ENCODE assay signal across 37 cellular contexts in the genomic region with DNA sequence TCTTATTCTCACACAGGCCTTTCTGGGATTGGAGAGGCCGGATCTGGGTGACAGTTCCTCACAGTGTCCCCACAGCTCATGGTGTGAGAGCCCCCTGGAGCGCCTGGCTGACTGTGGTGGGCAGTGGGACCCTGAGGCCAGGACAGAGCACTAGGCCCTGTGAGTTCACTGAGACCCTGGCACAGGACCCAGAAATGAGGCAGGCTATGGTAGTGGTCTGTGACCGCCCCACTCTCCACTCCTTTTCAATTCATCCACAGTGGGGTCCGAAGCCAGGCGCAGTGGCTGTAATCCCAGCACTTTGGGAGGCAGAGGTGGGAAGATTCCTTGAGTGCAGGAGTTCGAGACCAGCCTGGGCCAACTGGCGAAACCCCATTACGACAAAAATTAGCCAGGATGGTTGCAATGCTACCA. TPM values are rescaled to one million over a fixed set of nuclear protein-coding genes. Genes with fewer than 3 reads are reported as not detected.
A peak's percentile ranks its signal among the peaks of the same experiment; 100 is the strongest.
DNase-seq lines count a peak whose midpoint lies in the region; ATAC-seq and TF ChIP-seq lines count a peak whose summit lies in the region.
"Had no signal": no experiment of that assay in that cellular context is flagged by ENCODE, and none has a peak within 500 bp of the region (broad histone marks: within the 10 kb centered on the region; RNA-seq: fewer than 3 reads in every experiment).

No MANE protein-coding gene starts in this region.

- H3K27ac ChIP-seq in RWPE2 (ENCODE audit: poor library complexity, severe bottlenecking) (no peak overlapping the region), neural cell (ENCODE audit: low read length) (no peak overlapping the region)
- H3K27ac ChIP-seq: breast epithelium, gastrocnemius medialis, hepatocyte, lower lobe of right lung, parathyroid adenoma, SJCRH30, thoracic aorta, uterus had no signal

- H3K4me2 ChIP-seq in neural cell (ENCODE audit: low read length), result no peak overlapping the region
- H3K4me2 ChIP-seq: hepatocyte had no signal

- intact Hi-C loops in activated CD4-positive, alpha-beta T cell treated with anti-CD3 and anti-CD28 coated beads, Interleukin-2, amount 10 ng/mL, durations not matched to agents 24 days and 14 days (cut with micrococcal nuclease), result no loop called here

- H3K36me3 Mint-ChIP-seq in activated CD4-positive, alpha-beta T cell treated with anti-CD3 and anti-CD28 coated beads, Interleukin-2, amount 10 ng/mL, durations not matched to agents 24 days and 14 days (ENCODE audit: low read depth), result peaks cover 10% of the 10 kb centered on the region
- H3K36me3 Mint-ChIP-seq in glutamatergic neuron (ENCODE audit: unreplicated experiment), result peaks cover 5% of the 10 kb centered on the region
- H3K36me3 Mint-ChIP-seq: activated naive CD4-positive, alpha-beta T cell treated with anti-CD3 and anti-CD28 coated beads, Interleukin-2, amount 50 U/mL, for 72 hours; CD4-positive, CD25-positive, alpha-beta regulatory T cell; IgD-negative memory B cell; natural killer cell treated with Interleukin-12 subunit alpha and Interleukin-12 subunit beta and Interleukin-15 and Interleukin-18, amount 100 ng/mL, for 72 hours; T-cell had no signal

- H3K4me3 Mint-ChIP-seq in activated CD4-positive, alpha-beta T cell treated with anti-CD3 and anti-CD28 coated beads, Interleukin-2, amount 10 ng/mL, durations not matched to agents 24 days and 14 days, result no peak overlapping the region
- no peak overlapping the region for H3K4me3 Mint-ChIP-seq in glutamatergic neuron (ENCODE audit: unreplicated experiment)
- H3K4me3 Mint-ChIP-seq: activated B cell treated with CpG ODN at 0.5 μM for 24 hours; natural killer cell treated with Interleukin-12 subunit alpha and Interleukin-12 subunit beta and Interleukin-15 and Interleukin-18, amount 100 ng/mL, for 72 hours; stimulated activated naive CD8-positive, alpha-beta T cell treated with anti-CD3 and anti-CD28 coated beads, Interleukin-15, Interleukin-2, amounts not matched to agents 100 ng/mL and 50 ng/mL, for 24 hours; T-cell had no signal

- peaks cover 2% of the 10 kb centered on the region for H3K27me3 Mint-ChIP-seq in activated CD4-positive, alpha-beta T cell treated with anti-CD3 and anti-CD28 coated beads, Interleukin-2, amount 10 ng/mL, durations not matched to agents 24 days and 14 days
- H3K27me3 Mint-ChIP-seq in glutamatergic neuron (ENCODE audit: unreplicated experiment), result peaks cover 10% of the 10 kb centered on the region
- H3K27me3 Mint-ChIP-seq: activated B cell treated with CpG ODN at 0.5 μM for 24 hours; IgD-negative memory B cell; natural killer cell treated with Interleukin-12 subunit alpha and Interleukin-12 subunit beta and Interleukin-15 and Interleukin-18, amount 100 ng/mL, for 72 hours; stimulated activated naive CD8-positive, alpha-beta T cell treated with anti-CD3 and anti-CD28 coated beads, Interleukin-15, Interleukin-2, amounts not matched to agents 100 ng/mL and 50 ng/mL, for 24 hours; T-cell had no signal

- H3K4me3 ChIP-seq in RWPE2 (ENCODE audit: severe bottlenecking) (no peak overlapping the region), neural cell (ENCODE audit: low read length) (no peak overlapping the region)
- H3K4me3 ChIP-seq: breast epithelium, gastrocnemius medialis, hepatocyte, lower lobe of right lung, mucosa of descending colon, SJCRH30, thoracic aorta, uterus had no signal

- peaks cover 15% of the 10 kb centered on the region for H3K79me2 ChIP-seq in neural cell (replicated peaks; ENCODE audit: insufficient read depth, low read length)
- H3K79me2 ChIP-seq: hepatocyte, parathyroid adenoma had no signal

- no peak overlapping the region for H3K27ac Mint-ChIP-seq in activated CD4-positive, alpha-beta T cell treated with anti-CD3 and anti-CD28 coated beads, Interleukin-2, amount 10 ng/mL, durations not matched to agents 24 days and 14 days
- H3K27ac Mint-ChIP-seq in glutamatergic neuron (ENCODE audit: unreplicated experiment), result no peak overlapping the region
- H3K27ac Mint-ChIP-seq: activated B cell treated with CpG ODN at 0.5 μM for 24 hours; activated T-helper 2 cell treated with anti-CD3 and anti-CD28 coated beads, Interferon-gamma antibody, Interleukin-2, Interleukin-4, amounts not matched to agents 10 μg/mL and 5 μg/mL and 100 μg/mL, durations not matched to agents 14 hours and 24 hours and 36 hours; stimulated activated naive CD8-positive, alpha-beta T cell treated with anti-CD3 and anti-CD28 coated beads, Interleukin-15, Interleukin-2, amounts not matched to agents 100 ng/mL and 50 ng/mL, for 24 hours; T-cell had no signal

- no peaks in the 10 kb centered on the region for H3K27me3 ChIP-seq in RWPE2 (ENCODE audit: insufficient read depth, poor library complexity, severe bottlenecking)
- no peaks in the 10 kb centered on the region for H3K27me3 ChIP-seq in neural cell (ENCODE audit: insufficient read depth, low read depth, low read length)
- H3K27me3 ChIP-seq: breast epithelium, gastrocnemius medialis, hepatocyte, SJCRH30, uterus had no signal

- H3K36me3 ChIP-seq in RWPE2 (ENCODE audit: low read depth), result no peaks in the 10 kb centered on the region
- H3K36me3 ChIP-seq in neural cell (ENCODE audit: insufficient read depth, low read length), result no peaks in the 10 kb centered on the region
- H3K36me3 ChIP-seq: breast epithelium, gastrocnemius medialis, lower lobe of right lung, thoracic aorta, uterus had no signal

- H3K9me3 ChIP-seq in RWPE2 (ENCODE audit: severe bottlenecking) (no peaks in the 10 kb centered on the region), neural cell (ENCODE audit: low read length) (no peaks in the 10 kb centered on the region)
- H3K9me3 ChIP-seq: breast epithelium, gastrocnemius medialis, lower lobe of right lung, mucosa of descending colon, SJCRH30, thoracic aorta, uterus had no signal

- peaks cover 5% of the 10 kb centered on the region for H3K4me1 ChIP-seq in RWPE2 (ENCODE audit: insufficient read depth, poor library complexity, severe bottlenecking)
- H3K4me1 ChIP-seq: breast epithelium, gastrocnemius medialis, SJCRH30 had no signal

- TF ChIP-seq RAD21 in neural cell (conservative IDR thresholded peaks at IDR 0.05), result no peak

- no peaks in the 10 kb centered on the region for H3K9me3 Mint-ChIP-seq in activated CD4-positive, alpha-beta T cell treated with anti-CD3 and anti-CD28 coated beads, Interleukin-2, amount 10 ng/mL, durations not matched to agents 24 days and 14 days
- H3K9me3 Mint-ChIP-seq in glutamatergic neuron (ENCODE audit: unreplicated experiment), result peaks cover 17% of the 10 kb centered on the region
- H3K9me3 Mint-ChIP-seq: activated B cell treated with CpG ODN at 0.5 μM for 24 hours; activated naive CD4-positive, alpha-beta T cell treated with anti-CD3 and anti-CD28 coated beads, Interleukin-2, amount 50 U/mL, for 72 hours; activated T-helper 2 cell treated with anti-CD3 and anti-CD28 coated beads, Interferon-gamma antibody, Interleukin-2, Interleukin-4, amounts not matched to agents 10 μg/mL and 5 μg/mL and 100 μg/mL, durations not matched to agents 14 hours and 24 hours and 36 hours; IgD-negative memory B cell; natural killer cell treated with Interleukin-12 subunit alpha and Interleukin-12 subunit beta and Interleukin-15 and Interleukin-18, amount 100 ng/mL, for 72 hours; stimulated activated naive CD8-positive, alpha-beta T cell treated with anti-CD3 and anti-CD28 coated beads, Interleukin-15, Interleukin-2, amounts not matched to agents 100 ng/mL and 50 ng/mL, for 24 hours; T-cell had no signal

- H2AFZ ChIP-seq in neural cell (ENCODE audit: low read depth, low read length), result no peak overlapping the region
- H2AFZ ChIP-seq: hepatocyte, parathyroid adenoma had no signal

- H3K4me1 Mint-ChIP-seq in activated CD4-positive, alpha-beta T cell treated with anti-CD3 and anti-CD28 coated beads, Interleukin-2, amount 10 ng/mL, durations not matched to agents 24 days and 14 days, result peaks cover 5% of the 10 kb centered on the region
- no peaks in the 10 kb centered on the region for H3K4me1 Mint-ChIP-seq in glutamatergic neuron (ENCODE audit: low read depth, unreplicated experiment)

- DNase-seq in activated CD4-positive, alpha-beta T cell treated with anti-CD3 and anti-CD28 coated beads, Interleukin-2, amount 10 ng/mL, durations not matched to agents 24 days and 14 days, result peak; percentile 62
- no peak for DNase-seq in activated CD4-positive, alpha-beta T cell treated with anti-CD3 and anti-CD28 coated beads, Interleukin-2, amount 50 U/mL, for 1 hour
- DNase-seq in EH (ENCODE audit: low read depth) (peak; percentile 9), RWPE2 (ENCODE audit: low spot score) (no peak), glutamatergic neuron (no peak), AG20443 (ENCODE audit: low spot score) (no peak), nucleus accumbens (lab: John Stamatoyannopoulos, UW) (no peak)
- DNase-seq: 8988T; activated B cell treated with CpG ODN at 0.5 μM for 24 hours; activated CD4-positive, alpha-beta T cell treated with anti-CD3 and anti-CD28 coated beads, Interleukin-2, amount 50 U/mL, for 48 hours; activated CD8-positive, alpha-beta memory T cell treated with anti-CD3 and anti-CD28 coated beads, Interleukin-2, amount 50 U/mL, for 4 hours; anterior cingulate cortex; CD4-positive, CD25-positive, alpha-beta regulatory T cell; gastrocnemius medialis; lower lobe of right lung; mucosa of descending colon; NCI-H146; NCI-H2107; NCI-H345; NCI-H69; right cardiac atrium; SJCRH30; stimulated activated CD4-positive, alpha-beta T cell treated with anti-CD3 and anti-CD28 coated beads, Interleukin-2, amount 100 ng/mL, for 24 hours; T-cell; uterus had no signal

- no peak overlapping the region for H3K9ac ChIP-seq in neural cell (ENCODE audit: low read length)
- H3K9ac ChIP-seq: parathyroid adenoma had no signal

- TF ChIP-seq CTCF in RWPE2 (IDR thresholded peaks at IDR 0.05; ENCODE audit: poor library complexity, severe bottlenecking), result no peak
- TF ChIP-seq CTCF in neural cell (IDR thresholded peaks at IDR 0.05; ENCODE audit: poor library complexity, severe bottlenecking), result no peak
- no peak for TF ChIP-seq CTCF in glutamatergic neuron (IDR thresholded peaks at IDR 0.05; ENCODE audit: partially characterized antibody, unreplicated experiment)

- no peak for TF ChIP-seq EP300 in neural cell (conservative IDR thresholded peaks at IDR 0.05; ENCODE audit: poor library complexity, severe bottlenecking)

- no peaks in the 10 kb centered on the region for H3F3A ChIP-seq in neural cell (ENCODE audit: insufficient read depth, low read length, poor library complexity, severe bottlenecking)

- H4K20me1 ChIP-seq in neural cell (ENCODE audit: insufficient read depth), result peaks cover 4% of the 10 kb centered on the region

- H3K9me2 ChIP-seq in neural cell (ENCODE audit: insufficient read depth, low read length), result no peaks in the 10 kb centered on the region

- ATAC-seq in RWPE2 (ENCODE audit: low read depth), result peak; percentile 0
- ATAC-seq: gastrocnemius medialis, HCT116, mucosa of descending colon, Panc1, right cardiac atrium had no signal

RNA-seq across cellular contexts. Expression of a gene that starts 5.9 kb away (rescaled TPM):
- 15.7 and 16.3 TPM in 2 replicates for total RNA-seq in activated CD4-positive, alpha-beta T cell treated with anti-CD3 and anti-CD28 coated beads, Interleukin-2, amount 10 ng/mL, durations not matched to agents 24 days and 14 days
- polyA plus RNA-seq in neural cell, result 1.1 and 2.8 TPM in 2 replicates
- polyA minus RNA-seq in neural cell, result 9.5 and 11.2 TPM in 2 replicates
- 13.7 TPM for total RNA-seq in glutamatergic neuron (ENCODE audit: unreplicated experiment)

RNA-seq across cellular contexts. Expression of a gene that starts 10.9 kb away (rescaled TPM):
- total RNA-seq in activated CD4-positive, alpha-beta T cell treated with anti-CD3 and anti-CD28 coated beads, Interleukin-2, amount 10 ng/mL, durations not matched to agents 24 days and 14 days, result 7,275 and 7,450 TPM in 2 replicates
- 1,962 and 2,032 TPM in 2 replicates for polyA plus RNA-seq in neural cell
- 2,211 and 2,349 TPM in 2 replicates for polyA minus RNA-seq in neural cell
- total RNA-seq in glutamatergic neuron (ENCODE audit: unreplicated experiment), result 6,176 TPM

Comparison
In these comparisons a context has a peak if more than half of its experiments do, and no peak if none do; other contexts are left out.
1. DNase-seq: peak in activated CD4-positive, alpha-beta T cell treated with anti-CD3 and anti-CD28 coated beads, Interleukin-2, amount 10 ng/mL, durations not matched to agents 24 days and 14 days (single experiment) and EH (single experiment); none in activated CD4-positive, alpha-beta T cell treated with anti-CD3 and anti-CD28 coated beads, Interleukin-2, amount 50 U/mL, for 1 hour (single experiment), RWPE2 (single experiment), glutamatergic neuron (single experiment), AG20443 (single experiment) and nucleus accumbens (0 of 56).